8 cellular contexts compared by ENCODE assay signal in genomic region chr1:183590225-183591191, GRCh38. TPM values are rescaled to one million over a fixed set of nuclear protein-coding genes. Genes with fewer than 3 reads are reported as not detected.
DNase-seq lines count a peak whose midpoint lies in the region; ATAC-seq lines count a peak whose summit lies in the region.

NCF2 (minus strand) TSS chr1:183590459; CDS start chr1:183590329, 130 bp downstream.

- H3K27me3 Mint-ChIP-seq in activated CD8-positive, alpha-beta memory T cell treated with anti-CD3 and anti-CD28 coated beads, Interleukin-2, amount 10 ng/mL, durations not matched to agents 7 days and 5 days = peaks cover 2% of the 10 kb centered on the region

- peaks cover 13% of the 10 kb centered on the region in 2 donors for H3K4me1 ChIP-seq in duodenal mucosa (ENCODE audit: control insufficient read depth in 1 of 2, insufficient read depth in 2 of 2, low read length in 2 of 2)
- peaks cover 0 to 6% (median 0%) of the 10 kb centered on the region in 3 donors for H3K4me1 ChIP-seq in skeletal muscle tissue (ENCODE audit: control insufficient read depth in 3 of 3, insufficient read depth in 3 of 3, low read length in 3 of 3)

- H3K36me3 ChIP-seq in duodenal mucosa (ENCODE audit: control insufficient read depth in 1 of 2, insufficient read depth in 2 of 2, low read length in 2 of 2) = no peaks in the 10 kb centered on the region
- H3K36me3 ChIP-seq in skeletal muscle tissue (ENCODE audit: control insufficient read depth in 3 of 3, insufficient read depth in 3 of 3, low read length in 3 of 3) = no peaks in the 10 kb centered on the region

- peak within 1 kb of the TSS; percentile 87 for H3K27ac Mint-ChIP-seq in activated CD8-positive, alpha-beta memory T cell treated with anti-CD3 and anti-CD28 coated beads, Interleukin-2, amount 10 ng/mL, durations not matched to agents 7 days and 5 days

- H3K36me3 Mint-ChIP-seq in activated CD8-positive, alpha-beta memory T cell treated with anti-CD3 and anti-CD28 coated beads, Interleukin-2, amount 10 ng/mL, durations not matched to agents 7 days and 5 days = no peaks in the 10 kb centered on the region

- H3K4me1 Mint-ChIP-seq in activated CD8-positive, alpha-beta memory T cell treated with anti-CD3 and anti-CD28 coated beads, Interleukin-2, amount 10 ng/mL, durations not matched to agents 7 days and 5 days = peaks cover 39% of the 10 kb centered on the region

- H3K9ac ChIP-seq in duodenal mucosa (ENCODE audit: low read depth in 1 of 2, low read length in 2 of 2) = no peak within 1 kb of the TSS
- no peak within 1 kb of the TSS for H3K9ac ChIP-seq in skeletal muscle tissue (ENCODE audit: low read depth in 1 of 3, low read length in 3 of 3)

- DNase-seq in activated CD8-positive, alpha-beta memory T cell treated with anti-CD3 and anti-CD28 coated beads, Interleukin-2, amount 10 ng/mL, durations not matched to agents 7 days and 5 days = peak; percentile 84
- DNase-seq in activated CD8-positive, alpha-beta memory T cell treated with anti-CD3 and anti-CD28 coated beads, Interleukin-2, amount 50 U/mL, for 4 hours = no peak
- DNase-seq in OCI-M1 (lab: John Stamatoyannopoulos, UW) (peak; percentile 85), AG20443 (ENCODE audit: low spot score) (no peak), RKO (ENCODE audit: low spot score) (no peak)

- H3K9me3 ChIP-seq in duodenal mucosa (ENCODE audit: control insufficient read depth in 1 of 2, low read length in 2 of 2) (no peaks in the 10 kb centered on the region), skeletal muscle tissue (ENCODE audit: control insufficient read depth in 3 of 3, low read length in 3 of 3) (no peaks in the 10 kb centered on the region)

- peak; percentile 98 for ATAC-seq in activated CD8-positive, alpha-beta memory T cell treated with anti-CD3 and anti-CD28 coated beads, Interleukin-2, amount 10 ng/mL, durations not matched to agents 7 days and 5 days
- peak; percentile 82 for ATAC-seq in HG02884 (IDR thresholded peaks at IDR 0.05; ENCODE audit: unreplicated experiment)

- peak within 1 kb of the TSS; percentile 7 to 25 for H3K4me3 ChIP-seq in duodenal mucosa (ENCODE audit: low read depth in 1 of 2, low read length in 2 of 2)
- peak within 1 kb of the TSS in 1 of 3 donors; percentile 44 for H3K4me3 ChIP-seq in skeletal muscle tissue (ENCODE audit: low read length in 3 of 3)

- H3K27ac ChIP-seq in duodenal mucosa (ENCODE audit: low read depth, low read length) = no peak within 1 kb of the TSS
- peak within 1 kb of the TSS; percentile 54 for H3K27ac ChIP-seq in skeletal muscle tissue (ENCODE audit: low read depth, low read length)

- H3K27me3 ChIP-seq in duodenal mucosa (ENCODE audit: control insufficient read depth in 1 of 2, insufficient read depth in 2 of 2, low read length in 2 of 2) = no peaks in the 10 kb centered on the region
- no peaks in the 10 kb centered on the region for H3K27me3 ChIP-seq in skeletal muscle tissue (ENCODE audit: control insufficient read depth in 3 of 3, insufficient read depth in 3 of 3, low read length in 3 of 3)

- H3K9me3 Mint-ChIP-seq in activated CD8-positive, alpha-beta memory T cell treated with anti-CD3 and anti-CD28 coated beads, Interleukin-2, amount 10 ng/mL, durations not matched to agents 7 days and 5 days (ENCODE audit: low read depth) = no peaks in the 10 kb centered on the region

- CTCF ChIA-PET in activated CD8-positive, alpha-beta memory T cell treated with anti-CD3 and anti-CD28 coated beads, Interleukin-2, amount 10 ng/mL, durations not matched to agents 7 days and 5 days (lab: Charles Lee) = interaction anchor here (0.6 to 1.9 kb wide), 5 partner anchors 11 to 122 kb away, joined by 3 to 10 read pairs (median 3); no protein-coding TSS in a partner anchor

- H3K4me3 Mint-ChIP-seq in activated CD8-positive, alpha-beta memory T cell treated with anti-CD3 and anti-CD28 coated beads, Interleukin-2, amount 10 ng/mL, durations not matched to agents 7 days and 5 days = peak within 1 kb of the TSS; percentile 55

RNA-seq across cellular contexts. Expression of gene NCF2, which starts in this region (rescaled TPM):
- 1 to 10 TPM; 6.0 to 9.8 TPM for total RNA-seq in activated CD8-positive, alpha-beta memory T cell treated with anti-CD3 and anti-CD28 coated beads, Interleukin-2, amount 10 ng/mL, durations not matched to agents 7 days and 5 days
- 8.9 TPM for total RNA-seq in skeletal muscle tissue

Comparison
In these comparisons a context has a peak if more than half of its experiments do, and no peak if none do; other contexts are left out.
1. DNase-seq: peak in activated CD8-positive, alpha-beta memory T cell treated with anti-CD3 and anti-CD28 coated beads, Interleukin-2, amount 10 ng/mL, durations not matched to agents 7 days and 5 days (single experiment) and OCI-M1 (single experiment); none in activated CD8-positive, alpha-beta memory T cell treated with anti-CD3 and anti-CD28 coated beads, Interleukin-2, amount 50 U/mL, for 4 hours (single experiment), AG20443 (single experiment) and RKO (single experiment).